ENCODE assay signal across 37 cellular contexts in genomic region chr15:70910958-70911357, GRCh38. TPM values are rescaled to one million over a fixed set of nuclear protein-coding genes. Genes with fewer than 3 reads are reported as not detected.
"Had no signal": no experiment of that assay in that cellular context is flagged by ENCODE, and none has a peak within 500 bp of the region (broad histone marks: within the 10 kb centered on the region; RNA-seq: fewer than 3 reads in every experiment).

No MANE protein-coding gene starts in this region.

- ATAC-seq: activated CD8-positive, alpha-beta memory T cell treated with anti-CD3 and anti-CD28 coated beads, Interleukin-2, amount 10 ng/mL, durations not matched to agents 7 days and 5 days; activated T-cell treated with anti-CD3 and anti-CD28 coated beads, Interleukin-2, amount 50 U/mL, for 72 hours; activated T-helper 17 cell treated with anti-CD3 and anti-CD28 coated beads, Interleukin-2, amount 50 U/mL, for 72 hours; PC-3; SK-N-SH treated with all-trans-retinoic acid at 6 μM for 48 hours had no signal

- H3K27ac ChIP-seq: ascending aorta, Peyer's patch, WERI-Rb-1 had no signal

- DNase-seq: activated CD4-positive, alpha-beta memory T cell treated with anti-CD3 and anti-CD28 coated beads, Interleukin-2, amount 10 ng/mL, durations not matched to agents 7 days and 5 days; activated CD4-positive, alpha-beta T cell treated with anti-CD3 and anti-CD28 coated beads for 1 hour; activated CD4-positive, alpha-beta T cell treated with anti-CD3 and anti-CD28 coated beads for 48 hours; activated CD4-positive, CD25-positive, alpha-beta regulatory T cell; activated CD8-positive, alpha-beta memory T cell treated with anti-CD3 and anti-CD28 coated beads for 24 hours; activated CD8-positive, alpha-beta memory T cell treated with anti-CD3 and anti-CD28 coated beads, Interleukin-2, amount 10 ng/mL, durations not matched to agents 7 days and 5 days; activated CD8-positive, alpha-beta memory T cell treated with anti-CD3 and anti-CD28 coated beads, Interleukin-2, amount 50 U/mL, for 48 hours; activated effector memory CD4-positive, alpha-beta T cell treated with anti-CD3 and anti-CD28 coated beads, Interleukin-2, amount 50 U/mL, for 16 hours; activated naive CD4-positive, alpha-beta T cell; activated naive CD4-positive, alpha-beta T cell treated with anti-CD3 and anti-CD28 coated beads, Interleukin-2, amount 50 U/mL, for 16 hours; activated naive CD8-positive, alpha-beta T cell treated with anti-CD3 and anti-CD28 coated beads for 36 hours; activated T-cell treated with anti-CD3 and anti-CD28 coated beads, Interleukin-2, amount 50 U/mL, for 72 hours; amygdala; central memory CD4-positive, alpha-beta T cell; Karpas-422; KBM-7; MG63; NCI-H1048; NCI-H1105 treated with DMSO at 0.1 percent for 48 hours; NCI-H1436; NCI-H1694; NCI-H1930; NCI-H2081 treated with DMSO at 0.1 percent for 48 hours; NCI-H345; NCI-H524 treated with DMSO at 0.1 percent for 48 hours; PC-3; Peyer's patch; RPMI8226; SIG-M5; T-helper 1 cell; T-helper 2 cell; T-helper 9 cell; WERI-Rb-1 had no signal

- H3K36me3 ChIP-seq: Peyer's patch had no signal

- H3K4me1 ChIP-seq: ascending aorta, Peyer's patch had no signal

- H3K27me3 ChIP-seq: ascending aorta, MG63, Peyer's patch had no signal

- H3K4me3 ChIP-seq: ascending aorta, MG63, Peyer's patch had no signal

RNA-seq across cellular contexts. Expression of gene LRRC49, which starts 18.3 kb away (rescaled TPM):
- total RNA-seq: activated CD4-positive, alpha-beta memory T cell treated with anti-CD3 and anti-CD28 coated beads, Interleukin-2, amount 10 ng/mL, durations not matched to agents 7 days and 5 days had no signal
- polyA plus RNA-seq: IgD-negative memory B cell had no signal

RNA-seq across cellular contexts. Expression of gene LARP6, which starts 57.0 kb away (rescaled TPM):
- total RNA-seq: activated CD4-positive, alpha-beta memory T cell treated with anti-CD3 and anti-CD28 coated beads, Interleukin-2, amount 10 ng/mL, durations not matched to agents 7 days and 5 days; activated CD8-positive, alpha-beta memory T cell treated with anti-CD3 and anti-CD28 coated beads, Interleukin-2, amount 10 ng/mL, durations not matched to agents 7 days and 5 days had no signal
- polyA plus RNA-seq: IgD-negative memory B cell had no signal
